ENCODE assay signal across 8 cellular contexts in the genomic region with DNA sequence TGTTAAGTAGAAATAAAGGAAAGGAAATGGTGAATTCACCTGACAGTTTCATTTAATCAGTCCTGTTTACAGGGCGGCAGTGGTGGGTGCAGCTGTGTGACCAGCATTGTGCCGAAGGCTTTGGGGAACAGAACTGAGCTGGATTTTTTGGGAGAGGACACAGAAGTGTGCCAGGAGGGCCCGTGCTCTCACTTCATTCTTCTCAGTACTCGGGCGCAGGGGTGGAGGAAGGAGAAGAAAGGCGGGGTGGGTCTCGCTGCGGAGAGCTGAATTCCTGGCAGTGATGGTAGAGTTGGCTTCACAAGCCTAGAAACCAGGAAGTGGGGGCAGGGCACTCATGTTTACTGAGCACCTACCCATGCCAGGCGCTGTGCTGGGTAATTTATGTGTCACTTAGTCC.
DNase-seq lines count a peak whose midpoint lies in the region; ATAC-seq and TF ChIP-seq lines count a peak whose summit lies in the region.

No MANE protein-coding gene starts in this region.

- no peaks in the 10 kb centered on the region for H3K27me3 ChIP-seq in esophagus muscularis mucosa

- ATAC-seq in HG03520 (IDR thresholded peaks at IDR 0.05; ENCODE audit: unreplicated experiment) (no peak), GM19023 (IDR thresholded peaks at IDR 0.05; ENCODE audit: unreplicated experiment) (no peak)

- H3K27ac ChIP-seq in esophagus muscularis mucosa (replicated peaks in 1 of 4), result peak overlapping the region; percentile 62 to 73 (median 68)

- H3K4me3 ChIP-seq in esophagus muscularis mucosa, result no peak overlapping the region

- TF ChIP-seq EP300 in esophagus muscularis mucosa (IDR thresholded peaks at IDR 0.05), result peak; percentile 70

- WGBS in esophagus muscularis mucosa, result 51% methylated on average over 9 of the region's 9 CpGs

- H3K9me3 ChIP-seq in esophagus muscularis mucosa, result no peaks in the 10 kb centered on the region

- H3K4me1 ChIP-seq in esophagus muscularis mucosa, result peaks cover 50 to 93% (median 79%) of the 10 kb centered on the region in 4 donors

- H3K36me3 ChIP-seq in esophagus muscularis mucosa, result peaks cover 0 to 14% (median 3%) of the 10 kb centered on the region in 4 donors

- TF ChIP-seq POLR2A in GM18526 (IDR thresholded peaks at IDR 0.05; ENCODE audit: extremely low read depth, insufficient read length) (peak; percentile 43), esophagus muscularis mucosa (IDR thresholded peaks at IDR 0.05; ENCODE audit: low read depth) (no peak)

- peak; percentile 50 for DNase-seq in NCI-H1092 treated with DMSO at 0.1 percent for 48 hours (lab: John Stamatoyannopoulos, UW)
- peak; percentile 56 for DNase-seq in activated CD8-positive, alpha-beta memory T cell treated with anti-CD3 and anti-CD28 coated beads, Interleukin-2, amount 50 U/mL, for 1 hour (ENCODE audit: extremely low read depth)
- peak; percentile 95 for DNase-seq in esophagus muscularis mucosa (ENCODE audit: extremely low spot score)
- DNase-seq in renal cortical epithelial cell (ENCODE audit: low read depth), result peak; percentile 44
- peak; percentile 92 for DNase-seq in ureter (ENCODE audit: low spot score)

- intact Hi-C loops in esophagus muscularis mucosa (cut with DNase I), result no loop called here

- no peak for TF ChIP-seq CTCF in esophagus muscularis mucosa (IDR thresholded peaks at IDR 0.05)

Comparison
In these comparisons a context has a peak if more than half of its experiments do, and no peak if none do; other contexts are left out.
1. DNase-seq: peak in every context shown above with its lines; median percentile 95 in esophagus muscularis mucosa; 92 in ureter; 56 in activated CD8-positive, alpha-beta memory T cell treated with anti-CD3 and anti-CD28 coated beads, Interleukin-2, amount 50 U/mL, for 1 hour; 50 in NCI-H1092 treated with DMSO at 0.1 percent for 48 hours; 44 in renal cortical epithelial cell.